In the genomic region with DNA sequence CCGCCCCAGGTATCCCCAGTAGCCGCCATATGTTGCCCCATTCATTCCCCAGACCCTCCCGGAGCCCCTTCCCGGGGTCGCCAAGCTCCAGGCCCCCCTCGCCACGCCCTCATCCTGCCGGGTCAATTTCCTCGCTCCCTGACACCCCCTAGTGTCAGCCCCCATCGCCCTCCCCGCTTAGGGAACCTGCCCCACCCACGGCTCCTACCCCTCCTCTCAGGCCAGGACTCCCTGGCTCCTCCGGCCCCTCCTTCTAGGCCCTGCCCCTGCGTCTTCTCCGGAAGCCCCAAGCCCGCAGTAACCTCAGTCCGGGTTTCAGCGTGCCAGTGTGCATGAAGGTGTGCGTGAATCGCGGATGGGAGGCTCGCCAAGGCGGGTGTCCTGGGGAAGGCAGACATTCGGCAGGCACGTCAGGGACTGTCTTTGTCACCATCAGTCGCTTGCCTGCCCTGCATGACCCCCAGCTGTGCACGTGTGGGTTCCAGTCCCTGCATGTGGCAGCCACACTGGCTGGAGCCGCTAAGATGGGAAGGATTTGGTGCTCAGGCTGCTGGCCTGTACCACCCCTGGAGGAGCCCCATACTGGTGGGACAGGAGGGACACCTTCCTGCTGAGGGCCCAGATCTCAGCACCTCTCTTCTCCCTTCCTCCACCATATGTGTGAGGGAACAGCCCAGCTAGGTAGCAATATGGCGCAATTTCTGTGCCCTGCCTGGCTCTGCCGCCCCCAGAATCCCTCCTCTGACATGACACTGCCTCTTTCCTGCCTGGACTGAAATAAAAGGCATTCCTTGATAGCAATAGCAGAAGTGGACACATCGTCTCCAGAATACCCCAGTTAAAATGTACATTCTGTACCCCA, we compare ENCODE assay signal across 6 cellular contexts.
DNase-seq lines count a peak whose midpoint lies in the region; ATAC-seq and TF ChIP-seq lines count a peak whose summit lies in the region.

No MANE protein-coding gene starts in this region.

- peak overlapping the region; percentile 62 for H3K27ac ChIP-seq in RWPE1

- TF ChIP-seq CTCF in RWPE1 (conservative IDR thresholded peaks at IDR 0.05; ENCODE audit: low read depth), result no peak
- no peak for TF ChIP-seq CTCF in foreskin fibroblast (IDR thresholded peaks at IDR 0.05; ENCODE audit: low read depth, low read length)

- CTCF ChIA-PET in RWPE1 (lab: Yijun Ruan, JAX), result interaction anchor here (1.5 to 1.6 kb wide), 2 partner anchors 9 to 80 kb away, joined by 4 to 6 read pairs; no protein-coding TSS in a partner anchor

- ATAC-seq in stimulated activated naive CD8-positive, alpha-beta T cell treated with anti-CD3 and anti-CD28 coated beads, Interleukin-15, Interleukin-2, amounts not matched to agents 100 U/mL and 50 U/mL, for 24 hours, result peak; percentile 24
- no peak for ATAC-seq in GM21786 (IDR thresholded peaks at IDR 0.05; ENCODE audit: unreplicated experiment)

- DNase-seq in activated gamma-delta T cell treated with Interleukin-2 at 50 U/mL for 16 hours (peak; percentile 40), activated gamma-delta T cell (lab: John Stamatoyannopoulos, UW) (no peak), RWPE1 (ENCODE audit: low spot score) (no peak), foreskin fibroblast (no peak)
- peak; percentile 31 for DNase-seq in stimulated activated naive CD8-positive, alpha-beta T cell treated with anti-CD3 and anti-CD28 coated beads, Interleukin-15, Interleukin-2, amounts not matched to agents 100 U/mL and 50 U/mL, for 24 hours

- POLR2A ChIA-PET in RWPE1 (lab: Yijun Ruan, JAX; ENCODE audit: low non-redundant PET), result no interaction called here

- H3K4me3 ChIP-seq in foreskin fibroblast (ENCODE audit: low read depth in 1 of 2, low read length in 2 of 2), result peak overlapping the region; percentile 39 to 59

Comparison
In these comparisons a context has a peak if more than half of its experiments do, and no peak if none do; other contexts are left out.
1. DNase-seq: peak in activated gamma-delta T cell treated with Interleukin-2 at 50 U/mL for 16 hours (single experiment) and stimulated activated naive CD8-positive, alpha-beta T cell treated with anti-CD3 and anti-CD28 coated beads, Interleukin-15, Interleukin-2, amounts not matched to agents 100 U/mL and 50 U/mL, for 24 hours (single experiment); none in activated gamma-delta T cell (single experiment), RWPE1 (single experiment) and foreskin fibroblast (0 of 2).